ENCODE assay signal across 8 cellular contexts in genomic region chr19:9820043-9820442, GRCh38. TPM values are rescaled to one million over a fixed set of nuclear protein-coding genes. Genes with fewer than 3 reads are reported as not detected.
DNase-seq lines count a peak whose midpoint lies in the region; ATAC-seq and TF ChIP-seq lines count a peak whose summit lies in the region.
"Not testable (repeated sequence)": the region's sequence is repeated elsewhere in the genome, so short reads cannot be mapped to it uniquely, and the experiment has no call there.

No MANE protein-coding gene starts in this region.

- H3K9me3 Mint-ChIP-seq in activated T-helper 1 cell treated with anti-CD3 and anti-CD28 coated beads, Interleukin-12 subunit alpha, Interleukin-12 subunit beta, Interleukin-2, Interleukin-4 antibody, amounts not matched to agents 30 ng/mL and 10 ng/mL and 1 ng/mL, durations not matched to agents 14 hours and 24 hours and 36 hours; naive thymus-derived CD8-positive, alpha-beta T cell: not testable (repeated sequence)

- H3K9me3 ChIP-seq in colonic mucosa; left ventricle myocardium inferior (replicated peaks); smooth muscle cell (replicated peaks; ENCODE audit: low read depth): not testable (repeated sequence)

- peaks cover 17% of the 10 kb centered on the region for H3K4me1 ChIP-seq in colonic mucosa
- H3K4me1 ChIP-seq in left ventricle myocardium inferior, result peaks cover 31% of the 10 kb centered on the region
- H3K4me1 ChIP-seq in smooth muscle cell (ENCODE audit: low read depth), result peaks cover 11% of the 10 kb centered on the region

- POLR2A ChIA-PET in RWPE1 (lab: Yijun Ruan, JAX; ENCODE audit: low non-redundant PET); naive thymus-derived CD8-positive, alpha-beta T cell (lab: Charles Lee): not testable (repeated sequence)

- peaks cover 27% of the 10 kb centered on the region for H3K4me1 Mint-ChIP-seq in activated T-helper 1 cell treated with anti-CD3 and anti-CD28 coated beads, Interleukin-12 subunit alpha, Interleukin-12 subunit beta, Interleukin-2, Interleukin-4 antibody, amounts not matched to agents 30 ng/mL and 10 ng/mL and 1 ng/mL, durations not matched to agents 14 hours and 24 hours and 36 hours (ENCODE audit: low read depth)
- peaks cover 11 to 37% (median 32%) of the 10 kb centered on the region in 4 donors for H3K4me1 Mint-ChIP-seq in naive thymus-derived CD8-positive, alpha-beta T cell

- peaks cover 39% of the 10 kb centered on the region for H3K79me2 ChIP-seq in smooth muscle cell (ENCODE audit: low read depth)

- peak overlapping the region; percentile 61 for H3K27ac Mint-ChIP-seq in activated T-helper 1 cell treated with anti-CD3 and anti-CD28 coated beads, Interleukin-12 subunit alpha, Interleukin-12 subunit beta, Interleukin-2, Interleukin-4 antibody, amounts not matched to agents 30 ng/mL and 10 ng/mL and 1 ng/mL, durations not matched to agents 14 hours and 24 hours and 36 hours
- peak overlapping the region in 9 of 10 donors; percentile 83 to 98 (median 92) for H3K27ac Mint-ChIP-seq in naive thymus-derived CD8-positive, alpha-beta T cell

- not testable (repeated sequence) for DNase-seq in HFF-Myc (ENCODE audit: extremely low read depth, low read depth); RWPE1 (ENCODE audit: low spot score); activated T-helper 1 cell treated with anti-CD3 and anti-CD28 coated beads, Interleukin-12 subunit alpha, Interleukin-12 subunit beta, Interleukin-2, Interleukin-4 antibody, amounts not matched to agents 30 ng/mL and 10 ng/mL and 1 ng/mL, durations not matched to agents 14 hours and 24 hours and 36 hours (ENCODE audit: low spot score); left ventricle myocardium inferior; naive thymus-derived CD8-positive, alpha-beta T cell; smooth muscle cell (lab: John Stamatoyannopoulos, UW; ENCODE audit: unreplicated experiment)
- peak; percentile 29 for DNase-seq in colonic mucosa

- 0 out of 2 replicates have a peak overlapping the region, but pooled peaks have one; percentile 12 for H3K4me3 ChIP-seq in HFF-Myc (replicated peaks; ENCODE audit: low read depth, low read length)
- H3K4me3 ChIP-seq in colonic mucosa, result not testable (repeated sequence)
- peak overlapping the region; percentile 98 for H3K4me3 ChIP-seq in left ventricle myocardium inferior
- peak overlapping the region; percentile 35 for H3K4me3 ChIP-seq in smooth muscle cell

- not testable (repeated sequence) for H3K36me3 ChIP-seq in colonic mucosa; smooth muscle cell (ENCODE audit: low read depth)
- H3K36me3 ChIP-seq in left ventricle myocardium inferior, result peaks cover 11% of the 10 kb centered on the region

- CTCF ChIA-PET in RWPE1 (lab: Yijun Ruan, JAX), result not testable (repeated sequence)

- WGBS in smooth muscle cell (ENCODE audit: low lambda C conversion rate), result 96% methylated on average over 8 of the region's 8 CpGs

- peaks cover 14% of the 10 kb centered on the region for H3K36me3 Mint-ChIP-seq in activated T-helper 1 cell treated with anti-CD3 and anti-CD28 coated beads, Interleukin-12 subunit alpha, Interleukin-12 subunit beta, Interleukin-2, Interleukin-4 antibody, amounts not matched to agents 30 ng/mL and 10 ng/mL and 1 ng/mL, durations not matched to agents 14 hours and 24 hours and 36 hours (ENCODE audit: low read depth)
- peaks cover 4 to 18% (median 15%) of the 10 kb centered on the region in 3 donors for H3K36me3 Mint-ChIP-seq in naive thymus-derived CD8-positive, alpha-beta T cell

- H2AFZ ChIP-seq in smooth muscle cell (ENCODE audit: low read depth), result not testable (repeated sequence)

- H4K20me1 ChIP-seq in smooth muscle cell (ENCODE audit: low read depth), result peaks cover 20% of the 10 kb centered on the region

- not testable (repeated sequence) for ATAC-seq in naive thymus-derived CD8-positive, alpha-beta T cell

- peak overlapping the region; percentile 67 for H3K27ac ChIP-seq in 22Rv1
- H3K27ac ChIP-seq in RWPE1, result peak overlapping the region; percentile 94
- peak overlapping the region; percentile 65 for H3K27ac ChIP-seq in colonic mucosa
- peak overlapping the region; percentile 96 for H3K27ac ChIP-seq in left ventricle myocardium inferior (replicated peaks)
- H3K27ac ChIP-seq in smooth muscle cell (ENCODE audit: low read depth), result peak overlapping the region; percentile 32

- peak overlapping the region; percentile 63 for H3K4me2 ChIP-seq in smooth muscle cell

- H3K4me3 Mint-ChIP-seq in activated T-helper 1 cell treated with anti-CD3 and anti-CD28 coated beads, Interleukin-12 subunit alpha, Interleukin-12 subunit beta, Interleukin-2, Interleukin-4 antibody, amounts not matched to agents 30 ng/mL and 10 ng/mL and 1 ng/mL, durations not matched to agents 14 hours and 24 hours and 36 hours, result not testable (repeated sequence)
- peak overlapping the region in 9 of 10 donors; percentile 89 to 94 (median 91) for H3K4me3 Mint-ChIP-seq in naive thymus-derived CD8-positive, alpha-beta T cell

- not testable (repeated sequence) for H3K27me3 ChIP-seq in colonic mucosa; left ventricle myocardium inferior (ENCODE audit: low read depth); smooth muscle cell (ENCODE audit: low read depth)

- intact Hi-C loops in activated T-helper 1 cell treated with anti-CD3 and anti-CD28 coated beads, Interleukin-12 subunit alpha, Interleukin-12 subunit beta, Interleukin-2, Interleukin-4 antibody, amounts not matched to agents 30 ng/mL and 10 ng/mL and 1 ng/mL, durations not matched to agents 14 hours and 24 hours and 36 hours (cut with micrococcal nuclease); colonic mucosa (cut with DNase I); left ventricle myocardium inferior (cut with micrococcal nuclease): not testable (repeated sequence)

- TF ChIP-seq CTCF in 22Rv1 (IDR thresholded peaks at IDR 0.05); HFF-Myc (IDR thresholded peaks at IDR 0.05; ENCODE audit: low read depth, low read length, missing control alignments); RWPE1 (conservative IDR thresholded peaks at IDR 0.05; ENCODE audit: low read depth); colonic mucosa (IDR thresholded peaks at IDR 0.05); left ventricle myocardium inferior (IDR thresholded peaks at IDR 0.05; ENCODE audit: borderline replicate concordance); smooth muscle cell (IDR thresholded peaks at IDR 0.05; ENCODE audit: borderline replicate concordance, insufficient read depth, poor library complexity, severe bottlenecking): not testable (repeated sequence)

- H3K9ac ChIP-seq in colonic mucosa (ENCODE audit: low read depth in 2 of 2, low read length in 2 of 2); smooth muscle cell (ENCODE audit: low read depth): not testable (repeated sequence)

- not testable (repeated sequence) for H3F3A ChIP-seq in smooth muscle cell (ENCODE audit: low read depth)

- H3K27me3 Mint-ChIP-seq in activated T-helper 1 cell treated with anti-CD3 and anti-CD28 coated beads, Interleukin-12 subunit alpha, Interleukin-12 subunit beta, Interleukin-2, Interleukin-4 antibody, amounts not matched to agents 30 ng/mL and 10 ng/mL and 1 ng/mL, durations not matched to agents 14 hours and 24 hours and 36 hours (ENCODE audit: insufficient read depth); naive thymus-derived CD8-positive, alpha-beta T cell: not testable (repeated sequence)

RNA-seq across cellular contexts. Expression of gene FBXL12, which starts 1.2 kb away (rescaled TPM):
- total RNA-seq in activated T-helper 1 cell treated with anti-CD3 and anti-CD28 coated beads, Interleukin-12 subunit alpha, Interleukin-12 subunit beta, Interleukin-2, Interleukin-4 antibody, amounts not matched to agents 30 ng/mL and 10 ng/mL and 1 ng/mL, durations not matched to agents 14 hours and 24 hours and 36 hours, result 19.4 and 20.7 TPM in 2 replicates
- 10 to 100 TPM; 30.5 to 30.7 TPM for total RNA-seq in colonic mucosa
- 10.0 TPM for total RNA-seq in left ventricle myocardium inferior
- total RNA-seq in naive thymus-derived CD8-positive, alpha-beta T cell, result 10 to 100 TPM; 38.0 to 42.1 TPM
- 10 to 100 TPM in 1 of 3 donors, 1 to 10 TPM in 2; 8.3 to 15.6 (median 8.5) TPM for polyA plus RNA-seq in naive thymus-derived CD8-positive, alpha-beta T cell
- 38.2 and 41.3 TPM in 2 replicates for total RNA-seq in smooth muscle cell
- 62.5 and 73.5 TPM in 2 replicates for polyA plus RNA-seq in smooth muscle cell

RNA-seq across cellular contexts. Expression of gene UBL5, which starts 7.7 kb away (rescaled TPM):
- 338 and 351 TPM in 2 replicates for total RNA-seq in activated T-helper 1 cell treated with anti-CD3 and anti-CD28 coated beads, Interleukin-12 subunit alpha, Interleukin-12 subunit beta, Interleukin-2, Interleukin-4 antibody, amounts not matched to agents 30 ng/mL and 10 ng/mL and 1 ng/mL, durations not matched to agents 14 hours and 24 hours and 36 hours
- total RNA-seq in colonic mucosa (100 to 1,000 TPM; 316 to 384 TPM), left ventricle myocardium inferior (538 TPM), smooth muscle cell (516 and 848 TPM in 2 replicates)
- total RNA-seq in naive thymus-derived CD8-positive, alpha-beta T cell, result 100 to 1,000 TPM; 222 to 232 TPM
- 100 to 1,000 TPM; 694 to 819 (median 701) TPM for polyA plus RNA-seq in naive thymus-derived CD8-positive, alpha-beta T cell
- 574 and 631 TPM in 2 replicates for polyA plus RNA-seq in smooth muscle cell

RNA-seq across cellular contexts. Expression of gene PIN1, which starts 15.1 kb away (rescaled TPM):
- total RNA-seq in activated T-helper 1 cell treated with anti-CD3 and anti-CD28 coated beads, Interleukin-12 subunit alpha, Interleukin-12 subunit beta, Interleukin-2, Interleukin-4 antibody, amounts not matched to agents 30 ng/mL and 10 ng/mL and 1 ng/mL, durations not matched to agents 14 hours and 24 hours and 36 hours, result 86.4 and 87.3 TPM in 2 replicates
- total RNA-seq in colonic mucosa, result 10 to 100 TPM; 47.9 to 88.3 TPM
- total RNA-seq in left ventricle myocardium inferior, result 98.4 TPM
- total RNA-seq in naive thymus-derived CD8-positive, alpha-beta T cell, result 10 to 100 TPM; 63.3 to 65.6 TPM
- 100 to 1,000 TPM in 1 of 3 donors, 10 to 100 TPM in 2; 85.3 to 126 (median 95.8) TPM for polyA plus RNA-seq in naive thymus-derived CD8-positive, alpha-beta T cell
- total RNA-seq in smooth muscle cell, result 68.0 and 73.0 TPM in 2 replicates
- polyA plus RNA-seq in smooth muscle cell, result 127 and 149 TPM in 2 replicates

RNA-seq across cellular contexts. Expression of gene ZNF846, which starts 51.5 kb away (rescaled TPM):
- total RNA-seq in activated T-helper 1 cell treated with anti-CD3 and anti-CD28 coated beads, Interleukin-12 subunit alpha, Interleukin-12 subunit beta, Interleukin-2, Interleukin-4 antibody, amounts not matched to agents 30 ng/mL and 10 ng/mL and 1 ng/mL, durations not matched to agents 14 hours and 24 hours and 36 hours, result 2.3 and 2.4 TPM in 2 replicates
- total RNA-seq in colonic mucosa (10 to 100 TPM in 1 of 2 donors, 1 to 10 TPM in 1; 9.2 to 10.5 TPM), left ventricle myocardium inferior (6.9 TPM), smooth muscle cell (12.3 and 48.6 TPM in 2 replicates)
- total RNA-seq in naive thymus-derived CD8-positive, alpha-beta T cell, result 10 to 100 TPM; 29.5 to 34.0 TPM
- 10 to 100 TPM in 1 of 3 donors, 1 to 10 TPM in 2; 6.0 to 10.6 (median 9.5) TPM for polyA plus RNA-seq in naive thymus-derived CD8-positive, alpha-beta T cell
- polyA plus RNA-seq in smooth muscle cell, result 17.6 and 19.7 TPM in 2 replicates

Comparison
In these comparisons a context has a peak if more than half of its experiments do, and no peak if none do; other contexts are left out.
1. H3K27ac ChIP-seq: peak in every context shown above with its lines; median percentile 96 in left ventricle myocardium inferior; 94 in RWPE1; 67 in 22Rv1; 65 in colonic mucosa; 32 in smooth muscle cell.